2 cellular contexts compared by ENCODE assay signal in the genomic region with DNA sequence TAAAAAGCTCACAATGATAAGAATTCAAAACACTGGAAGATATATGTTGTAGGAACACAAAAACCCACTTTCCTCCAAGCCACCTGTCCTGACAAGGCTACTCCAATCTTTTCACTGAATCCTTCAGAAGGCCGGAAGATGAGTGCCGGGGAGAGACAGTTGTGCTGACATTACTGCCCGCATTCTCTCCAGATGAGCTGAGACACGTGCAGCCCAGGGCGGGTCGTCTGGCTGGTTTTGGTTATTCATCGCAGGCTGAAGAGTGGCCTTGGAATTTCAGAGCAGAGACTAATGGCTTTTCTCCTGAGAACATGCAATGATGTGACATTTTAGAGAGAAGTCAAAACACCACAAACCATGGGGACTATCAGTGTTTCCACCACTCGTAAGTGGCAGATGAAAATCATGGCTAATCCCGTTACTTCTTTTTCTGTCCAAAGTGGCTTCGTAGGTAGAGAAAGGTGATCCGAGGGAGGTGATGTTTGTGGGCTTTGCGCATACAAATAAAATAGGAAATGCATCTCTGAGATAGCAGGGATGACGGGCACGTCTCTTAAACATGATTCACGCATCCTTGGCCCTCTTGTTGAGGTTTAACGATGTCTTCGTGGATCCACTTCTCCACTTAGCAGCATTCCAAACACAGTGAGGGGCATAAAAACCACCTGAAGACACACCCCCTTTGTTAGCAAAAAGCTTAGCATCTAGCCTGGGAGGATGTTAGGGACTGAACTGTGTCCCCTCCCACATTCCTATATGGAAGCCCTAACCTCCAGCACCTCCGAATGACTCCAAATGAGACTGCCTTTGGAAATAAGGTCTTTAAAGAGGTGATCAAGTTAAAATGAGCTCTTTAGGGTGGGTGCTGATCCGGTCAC.
TF ChIP-seq lines count a peak whose summit lies in the region.

No MANE protein-coding gene starts in this region.

TF ChIP-seq in GM23338, 12 proteins besides CTCF, POLR2A, EP300 and RAD21 (continues in another document):
- TF ChIP-seq STAT1 (IDR thresholded peaks at IDR 0.05; ENCODE audit: unreplicated experiment) (no peak), CREB1 (CRISPR knock-in tag; IDR thresholded peaks at IDR 0.05; ENCODE audit: low read depth) (no peak), ETS1 (IDR thresholded peaks at IDR 0.05) (no peak), JUNB (IDR thresholded peaks at IDR 0.05; ENCODE audit: unreplicated experiment) (no peak), EZH2phosphoT487 (IDR thresholded peaks at IDR 0.05; ENCODE audit: unreplicated experiment) (no peak), ZNF114 (CRISPR knock-in tag; IDR thresholded peaks at IDR 0.05) (no peak), POLR2AphosphoS5 (IDR thresholded peaks at IDR 0.05; ENCODE audit: low read depth) (no peak), ZNF462 (CRISPR knock-in tag; IDR thresholded peaks at IDR 0.05) (no peak)

TF ChIP-seq in H1, 55 proteins besides CTCF, POLR2A, EP300 and RAD21:
- peak; percentile 13; the same call in 1 of the 2 replicates for TF ChIP-seq TEAD4 (IDR thresholded peaks at IDR 0.05; ENCODE audit: low read depth, low read length)
- TF ChIP-seq SIN3A (conservative IDR thresholded peaks at IDR 0.05 in 1 of 2, IDR thresholded peaks at IDR 0.05 in 1 of 2; ENCODE audit: low read depth in 1 of 2, low read length in 2 of 2) = no peak
- TF ChIP-seq TAF7 (optimal IDR thresholded peaks at IDR 0.05; ENCODE audit: borderline replicate concordance, low read depth, low read length) = no peak
- TF ChIP-seq SP1 (IDR thresholded peaks at IDR 0.05; ENCODE audit: low read depth, low read length) = no peak
- TF ChIP-seq SIX5 (IDR thresholded peaks at IDR 0.05; ENCODE audit: low read depth, low read length) = no peak
- TF ChIP-seq SAP30 (IDR thresholded peaks at IDR 0.05; ENCODE audit: insufficient read depth, insufficient replicate concordance, low read length) = no peak
TF ChIP-seq in H1: peak in this region for 1.
